ENCODE assay signal across 19 cellular contexts in the genomic region with DNA sequence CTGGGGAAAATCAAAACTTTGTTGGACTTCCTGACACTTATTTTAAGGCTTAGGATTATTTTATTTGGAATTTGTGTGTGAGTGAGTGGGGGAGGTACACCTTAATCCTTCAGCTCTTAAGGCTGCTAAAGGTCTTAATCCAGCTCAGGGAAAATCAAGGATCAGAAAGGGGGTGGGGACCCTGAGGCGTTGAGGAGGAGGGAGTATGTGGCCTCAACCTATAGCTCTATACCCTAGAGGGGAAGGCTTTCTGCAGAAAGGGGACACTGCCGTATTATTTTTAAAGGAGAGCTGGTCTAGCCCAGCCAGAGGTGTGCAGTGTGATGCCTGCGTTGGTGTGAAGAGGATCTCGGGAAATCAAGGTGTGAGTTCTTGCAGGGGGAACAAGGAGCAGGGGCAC. TPM values are rescaled to one million over a fixed set of nuclear protein-coding genes. Genes with fewer than 3 reads are reported as not detected.
DNase-seq lines count a peak whose midpoint lies in the region; ATAC-seq, FAIRE-seq and TF ChIP-seq lines count a peak whose summit lies in the region.
"Had no signal": no experiment of that assay in that cellular context is flagged by ENCODE, and none has a peak within 500 bp of the region (broad histone marks: within the 10 kb centered on the region; RNA-seq: fewer than 3 reads in every experiment).

No MANE protein-coding gene starts in this region.

- H3K4me1 Mint-ChIP-seq in brain, result peaks cover 85% of the 10 kb centered on the region
- peaks cover 71% of the 10 kb centered on the region for H3K4me1 Mint-ChIP-seq in WTC11

- POLR2A ChIA-PET in WTC11 (lab: Charles Lee), result interaction anchor here (0.6 kb wide), 1 partner anchor 12 kb away, joined by 15 read pairs; no protein-coding TSS in a partner anchor

- H3K9me3 Mint-ChIP-seq in brain, result peaks cover 0 to 12% (median 0%) of the 10 kb centered on the region in 5 experiments
- H3K9me3 Mint-ChIP-seq in WTC11, result no peaks in the 10 kb centered on the region
- H3K9me3 Mint-ChIP-seq: activated B cell treated with CpG ODN at 0.5 μM for 24 hours, IgD-negative memory B cell had no signal

- H3K4me3 ChIP-seq in lower lobe of right lung (no peak overlapping the region), stomach (no peak overlapping the region)

- H3K4me1 ChIP-seq in lower lobe of right lung (peaks cover 60% of the 10 kb centered on the region), stomach (peaks cover 57 to 70% (median 64%) of the 10 kb centered on the region in 4 donors)

- H3K9me3 ChIP-seq in lower lobe of right lung (no peaks in the 10 kb centered on the region), stomach (no peaks in the 10 kb centered on the region)

- no peaks in the 10 kb centered on the region for H3K36me3 ChIP-seq in lower lobe of right lung
- no peaks in the 10 kb centered on the region for H3K36me3 ChIP-seq in stomach

- intact Hi-C loops in lower lobe of right lung (cut with DNase I) (no loop called here), stomach (cut with DNase I; ENCODE audit: low total_unique reads) (no loop called here)

- H3K4me3 Mint-ChIP-seq in brain (peak overlapping the region in 2 of 5 experiments; percentile 9 to 13), WTC11 (no peak overlapping the region)
- H3K4me3 Mint-ChIP-seq: activated B cell treated with CpG ODN at 0.5 μM for 24 hours, IgD-negative memory B cell had no signal

- CTCF ChIA-PET in WTC11 (lab: Charles Lee), result interaction anchor here (0.6 to 2.1 kb wide), 9 partner anchors 15 to 1448 kb away, joined by 3 to 11 read pairs (median 3); no protein-coding TSS in a partner anchor

- ATAC-seq in lower lobe of right lung (no peak), WTC11 (no peak)

- H3K36me3 Mint-ChIP-seq in brain (no peaks in the 10 kb centered on the region), WTC11 (no peaks in the 10 kb centered on the region)
- H3K36me3 Mint-ChIP-seq: IgD-negative memory B cell had no signal

- TF ChIP-seq EP300 in stomach (IDR thresholded peaks at IDR 0.05), result no peak

- H3K27ac ChIP-seq in lower lobe of right lung (peak overlapping the region; percentile 69), stomach (peak overlapping the region; percentile 13 to 83 (median 78))

- TF ChIP-seq CTCF in D721Med (IDR thresholded peaks at IDR 0.05; ENCODE audit: insufficient read depth, missing control alignments) (peak; percentile 3), brain (conservative IDR thresholded peaks at IDR 0.05) (no peak), lower lobe of right lung (IDR thresholded peaks at IDR 0.05) (no peak), stomach (IDR thresholded peaks at IDR 0.05) (no peak), WTC11 (IDR thresholded peaks at IDR 0.05) (no peak)

- FAIRE-seq in D721Med (lab: Jason Lieb, UNC), result peak; percentile 55
- FAIRE-seq: GM19239 had no signal

- peaks cover 5% of the 10 kb centered on the region for H3K27me3 Mint-ChIP-seq in brain
- no peaks in the 10 kb centered on the region for H3K27me3 Mint-ChIP-seq in WTC11 (ENCODE audit: low read depth)

- H3K27me3 ChIP-seq in lower lobe of right lung (ENCODE audit: low read depth), result no peaks in the 10 kb centered on the region
- no peaks in the 10 kb centered on the region for H3K27me3 ChIP-seq in stomach

- WGBS in stomach, 5 donors, result 70 to 80% (median 75%) methylated on average over 4 of the region's 4 CpGs

- no peak for TF ChIP-seq POLR2A in stomach (IDR thresholded peaks at IDR 0.05)

- H3K27ac Mint-ChIP-seq in brain (peak overlapping the region in 4 of 5 experiments; percentile 25 to 93 (median 82)), WTC11 (no peak overlapping the region)
- H3K27ac Mint-ChIP-seq: activated B cell treated with CpG ODN at 0.5 μM for 24 hours, IgD-negative memory B cell had no signal

- DNase-seq in D721Med (ENCODE audit: insufficient read length, low spot score), result peak; percentile 90
- DNase-seq in lower lobe of right lung, result no peak
- DNase-seq in stomach, result no peak
- no peak for DNase-seq in T-helper 9 cell
- no peak for DNase-seq in NCI-H1417 treated with DMSO at 0.1 percent for 48 hours (lab: John Stamatoyannopoulos, UW)
- DNase-seq in WTC11 (ENCODE audit: low spot score), result no peak
- no peak for DNase-seq in germinal center (ENCODE audit: low spot score)
- DNase-seq: activated B cell treated with CpG ODN at 0.5 μM for 24 hours; activated CD8-positive, alpha-beta memory T cell treated with anti-CD3 and anti-CD28 coated beads for 24 hours; activated gamma-delta T cell; DMS 273 treated with DMSO at 0.1 percent for 48 hours; effector CD4-positive, alpha-beta T cell; midbrain; occipital lobe; stimulated activated naive CD4-positive, alpha-beta T cell; SW 1271 had no signal

TF ChIP-seq in WTC11, 78 proteins besides CTCF, POLR2A, EP300 and RAD21 (continues in another document):
- TF ChIP-seq CREM (CRISPR knock-in tag; IDR thresholded peaks at IDR 0.05) (no peak), TEAD4 (CRISPR knock-in tag; IDR thresholded peaks at IDR 0.05) (no peak), ZNF396 (CRISPR knock-in tag; IDR thresholded peaks at IDR 0.05; ENCODE audit: borderline replicate concordance) (no peak), JUN (CRISPR knock-in tag; IDR thresholded peaks at IDR 0.05) (no peak), ZNF138 (CRISPR knock-in tag; conservative IDR thresholded peaks at IDR 0.05) (no peak), ZNF671 (CRISPR knock-in tag; IDR thresholded peaks at IDR 0.05) (no peak)
- TF ChIP-seq, protein P1, sequence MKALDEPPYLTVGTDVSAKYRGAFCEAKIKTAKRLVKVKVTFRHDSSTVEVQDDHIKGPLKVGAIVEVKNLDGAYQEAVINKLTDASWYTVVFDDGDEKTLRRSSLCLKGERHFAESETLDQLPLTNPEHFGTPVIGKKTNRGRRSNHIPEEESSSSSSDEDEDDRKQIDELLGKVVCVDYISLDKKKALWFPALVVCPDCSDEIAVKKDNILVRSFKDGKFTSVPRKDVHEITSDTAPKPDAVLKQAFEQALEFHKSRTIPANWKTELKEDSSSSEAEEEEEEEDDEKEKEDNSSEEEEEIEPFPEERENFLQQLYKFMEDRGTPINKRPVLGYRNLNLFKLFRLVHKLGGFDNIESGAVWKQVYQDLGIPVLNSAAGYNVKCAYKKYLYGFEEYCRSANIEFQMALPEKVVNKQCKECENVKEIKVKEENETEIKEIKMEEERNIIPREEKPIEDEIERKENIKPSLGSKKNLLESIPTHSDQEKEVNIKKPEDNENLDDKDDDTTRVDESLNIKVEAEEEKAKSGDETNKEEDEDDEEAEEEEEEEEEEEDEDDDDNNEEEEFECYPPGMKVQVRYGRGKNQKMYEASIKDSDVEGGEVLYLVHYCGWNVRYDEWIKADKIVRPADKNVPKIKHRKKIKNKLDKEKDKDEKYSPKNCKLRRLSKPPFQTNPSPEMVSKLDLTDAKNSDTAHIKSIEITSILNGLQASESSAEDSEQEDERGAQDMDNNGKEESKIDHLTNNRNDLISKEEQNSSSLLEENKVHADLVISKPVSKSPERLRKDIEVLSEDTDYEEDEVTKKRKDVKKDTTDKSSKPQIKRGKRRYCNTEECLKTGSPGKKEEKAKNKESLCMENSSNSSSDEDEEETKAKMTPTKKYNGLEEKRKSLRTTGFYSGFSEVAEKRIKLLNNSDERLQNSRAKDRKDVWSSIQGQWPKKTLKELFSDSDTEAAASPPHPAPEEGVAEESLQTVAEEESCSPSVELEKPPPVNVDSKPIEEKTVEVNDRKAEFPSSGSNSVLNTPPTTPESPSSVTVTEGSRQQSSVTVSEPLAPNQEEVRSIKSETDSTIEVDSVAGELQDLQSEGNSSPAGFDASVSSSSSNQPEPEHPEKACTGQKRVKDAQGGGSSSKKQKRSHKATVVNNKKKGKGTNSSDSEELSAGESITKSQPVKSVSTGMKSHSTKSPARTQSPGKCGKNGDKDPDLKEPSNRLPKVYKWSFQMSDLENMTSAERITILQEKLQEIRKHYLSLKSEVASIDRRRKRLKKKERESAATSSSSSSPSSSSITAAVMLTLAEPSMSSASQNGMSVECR (CRISPR knock-in tag; IDR thresholded peaks at IDR 0.05; ENCODE audit: borderline replicate concordance), result no peak
- TF ChIP-seq, protein P2, sequence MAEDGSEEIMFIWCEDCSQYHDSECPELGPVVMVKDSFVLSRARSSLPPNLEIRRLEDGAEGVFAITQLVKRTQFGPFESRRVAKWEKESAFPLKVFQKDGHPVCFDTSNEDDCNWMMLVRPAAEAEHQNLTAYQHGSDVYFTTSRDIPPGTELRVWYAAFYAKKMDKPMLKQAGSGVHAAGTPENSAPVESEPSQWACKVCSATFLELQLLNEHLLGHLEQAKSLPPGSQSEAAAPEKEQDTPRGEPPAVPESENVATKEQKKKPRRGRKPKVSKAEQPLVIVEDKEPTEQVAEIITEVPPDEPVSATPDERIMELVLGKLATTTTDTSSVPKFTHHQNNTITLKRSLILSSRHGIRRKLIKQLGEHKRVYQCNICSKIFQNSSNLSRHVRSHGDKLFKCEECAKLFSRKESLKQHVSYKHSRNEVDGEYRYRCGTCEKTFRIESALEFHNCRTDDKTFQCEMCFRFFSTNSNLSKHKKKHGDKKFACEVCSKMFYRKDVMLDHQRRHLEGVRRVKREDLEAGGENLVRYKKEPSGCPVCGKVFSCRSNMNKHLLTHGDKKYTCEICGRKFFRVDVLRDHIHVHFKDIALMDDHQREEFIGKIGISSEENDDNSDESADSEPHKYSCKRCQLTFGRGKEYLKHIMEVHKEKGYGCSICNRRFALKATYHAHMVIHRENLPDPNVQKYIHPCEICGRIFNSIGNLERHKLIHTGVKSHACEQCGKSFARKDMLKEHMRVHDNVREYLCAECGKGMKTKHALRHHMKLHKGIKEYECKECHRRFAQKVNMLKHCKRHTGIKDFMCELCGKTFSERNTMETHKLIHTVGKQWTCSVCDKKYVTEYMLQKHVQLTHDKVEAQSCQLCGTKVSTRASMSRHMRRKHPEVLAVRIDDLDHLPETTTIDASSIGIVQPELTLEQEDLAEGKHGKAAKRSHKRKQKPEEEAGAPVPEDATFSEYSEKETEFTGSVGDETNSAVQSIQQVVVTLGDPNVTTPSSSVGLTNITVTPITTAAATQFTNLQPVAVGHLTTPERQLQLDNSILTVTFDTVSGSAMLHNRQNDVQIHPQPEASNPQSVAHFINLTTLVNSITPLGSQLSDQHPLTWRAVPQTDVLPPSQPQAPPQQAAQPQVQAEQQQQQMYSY (CRISPR knock-in tag; IDR thresholded peaks at IDR 0.05), result no peak
- TF ChIP-seq, protein P3, sequence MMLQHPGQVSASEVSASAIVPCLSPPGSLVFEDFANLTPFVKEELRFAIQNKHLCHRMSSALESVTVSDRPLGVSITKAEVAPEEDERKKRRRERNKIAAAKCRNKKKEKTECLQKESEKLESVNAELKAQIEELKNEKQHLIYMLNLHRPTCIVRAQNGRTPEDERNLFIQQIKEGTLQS (CRISPR knock-in tag; conservative IDR thresholded peaks at IDR 0.05), result no peak

RNA-seq across cellular contexts. Expression of a gene that starts 20.0 kb away (rescaled TPM):
- polyA plus RNA-seq in brain (ENCODE audit: insufficient read depth, low read depth, low replicate concordance) (49.8 TPM), stomach (10 to 100 TPM in 2 of 3 donors, 1 to 10 TPM in 1; 8.5 to 17.7 (median 10.5) TPM)
- total RNA-seq in lower lobe of right lung (44.3 TPM), stomach (10 to 100 TPM in 4 of 5 donors, 1 to 10 TPM in 1; 5.3 to 43.6 (median 28.4) TPM), WTC11 (2021) (106 to 126 TPM (median 110 TPM) in 3 replicates)
